In genomic region chr11:119185916-119186634, GRCh38 we compare ENCODE assay signal across 26 cellular contexts. TPM values are rescaled to one million over a fixed set of nuclear protein-coding genes. Genes with fewer than 3 reads are reported as not detected.
DNase-seq lines count a peak whose midpoint lies in the region; ATAC-seq, FAIRE-seq and TF ChIP-seq lines count a peak whose summit lies in the region.
"Had no signal": no experiment of that assay in that cellular context is flagged by ENCODE, and none has a peak within 500 bp of the region (broad histone marks: within the 10 kb centered on the region; RNA-seq: fewer than 3 reads in every experiment).

No MANE protein-coding gene starts in this region.

- intact Hi-C loops in HepG2 (cut with micrococcal nuclease; ENCODE audit: unreplicated experiment), result no loop called here
- intact Hi-C loops in right lobe of liver (cut with DNase I), result no loop called here
- intact Hi-C loops in CD4-positive, alpha-beta T cell (cut with DNase I, micrococcal nuclease), result no loop called here

- no peak overlapping the region for H2BK5ac ChIP-seq in neuronal stem cell (ENCODE audit: low read length)

- H3K4me2 ChIP-seq in HepG2 (ENCODE audit: low read depth, low read length) (peak overlapping the region; percentile 64), neuronal stem cell (ENCODE audit: insufficient read depth, low read length, poor library complexity, severe bottlenecking) (no peak overlapping the region)
- H3K4me2 ChIP-seq: BLaER1 treated with 17β-estradiol and CSF1 and Interleukin-3, amounts not matched to agents 10 nM and 100 nM had no signal

- peak overlapping the region; percentile 2 for H2AK5ac ChIP-seq in neuronal stem cell (ENCODE audit: low read depth, low read length)

- H3K9me3 ChIP-seq in HepG2 (ENCODE audit: low read length) (no peaks in the 10 kb centered on the region), right lobe of liver (no peaks in the 10 kb centered on the region), neuronal stem cell (replicated peaks in 1 of 2; ENCODE audit: control insufficient read depth in 2 of 2, insufficient read depth in 1 of 2, low read depth in 1 of 2, low read length in 2 of 2) (no peaks in the 10 kb centered on the region)
- H3K9me3 ChIP-seq in CD4-positive, alpha-beta T cell (ENCODE audit: control insufficient read depth, low read length), result no peaks in the 10 kb centered on the region
- H3K9me3 ChIP-seq: BLaER1 treated with 17β-estradiol and CSF1 and Interleukin-3, amounts not matched to agents 10 nM and 100 nM; upper lobe of left lung had no signal

- H4K91ac ChIP-seq in neuronal stem cell (ENCODE audit: low read depth, low read length, poor library complexity), result no peak overlapping the region

- peaks cover 0 to 9% of the 10 kb centered on the region in 2 experiments; a peak in 4 of 5 replicates for H3K27me3 ChIP-seq in HepG2 (ENCODE audit: control insufficient read depth in 1 of 2, insufficient read depth in 2 of 2, low read length in 2 of 2)
- no peaks in the 10 kb centered on the region for H3K27me3 ChIP-seq in right lobe of liver
- H3K27me3 ChIP-seq in neuronal stem cell (ENCODE audit: control insufficient read depth in 3 of 3, insufficient read depth in 3 of 3, low read depth in 1 of 3, low read length in 3 of 3), result peaks cover 0 to 48% (median 0%) of the 10 kb centered on the region in 3 experiments
- H3K27me3 ChIP-seq in CD4-positive, alpha-beta T cell (ENCODE audit: control insufficient read depth, insufficient read depth, low read length), result no peaks in the 10 kb centered on the region
- H3K27me3 ChIP-seq: BLaER1 treated with 17β-estradiol and CSF1 and Interleukin-3, amounts not matched to agents 10 nM and 100 nM; dorsolateral prefrontal cortex; upper lobe of left lung had no signal

- no peak overlapping the region for H2BK120ac ChIP-seq in neuronal stem cell (ENCODE audit: low read depth, low read length)

- no peak for TF ChIP-seq RAD21 in HepG2 (CRISPR knock-in tag; IDR thresholded peaks at IDR 0.05)

- TF ChIP-seq POLR2A in HepG2 (IDR thresholded peaks at IDR 0.05; ENCODE audit: insufficient read depth in 1 of 2, low read depth in 2 of 2, low read length in 2 of 2), result no peak
- no peak for TF ChIP-seq POLR2A in right lobe of liver (IDR thresholded peaks at IDR 0.05)

- peak; percentile 19 for ATAC-seq in HepG2
- ATAC-seq in right lobe of liver, result no peak
- ATAC-seq in CD4-positive, alpha-beta T cell (ENCODE audit: poor library complexity), result no peak
- no peak for ATAC-seq in HG03520 (IDR thresholded peaks at IDR 0.05; ENCODE audit: unreplicated experiment)
- ATAC-seq: activated T-helper 17 cell treated with anti-CD3 and anti-CD28 coated beads, Interleukin-2, amount 50 U/mL, for 72 hours; HCT116; naive thymus-derived CD8-positive, alpha-beta T cell; Panc1; sciatic nerve; T-cell had no signal

- H3K36me3 ChIP-seq in HepG2 (replicated peaks in 1 of 2; ENCODE audit: control insufficient read depth in 1 of 2, insufficient read depth in 2 of 2, low read length in 2 of 2) (no peaks in the 10 kb centered on the region), right lobe of liver (no peaks in the 10 kb centered on the region), neuronal stem cell (replicated peaks in 1 of 2; ENCODE audit: control insufficient read depth in 2 of 2, insufficient read depth in 2 of 2, low read length in 2 of 2) (peaks cover 0 to 4% of the 10 kb centered on the region in 2 donors)

- DNase-seq in HepG2 (ENCODE audit: low spot score) (no peak), right lobe of liver (no peak), epithelial cell of proximal tubule (ENCODE audit: low read depth) (no peak), neuronal stem cell (ENCODE audit: low spot score) (no peak), UCSD-AML1 (lab: John Stamatoyannopoulos, UW; ENCODE audit: unreplicated experiment) (no peak), middle frontal gyrus (ENCODE audit: extremely low spot score, low spot score) (no peak)
- no peak for DNase-seq in CD4-positive, alpha-beta T cell
- DNase-seq: activated CD4-positive, alpha-beta memory T cell treated with anti-CD3 and anti-CD28 coated beads for 36 hours; activated CD8-positive, alpha-beta memory T cell treated with anti-CD3 and anti-CD28 coated beads, Interleukin-2, amount 50 U/mL, for 48 hours; Calu3; caudate nucleus; dorsolateral prefrontal cortex; EL; naive thymus-derived CD8-positive, alpha-beta T cell; NCI-H524; T-cell; upper lobe of left lung had no signal

- H4K20me1 ChIP-seq in HepG2 (ENCODE audit: insufficient read depth, low read length), result no peaks in the 10 kb centered on the region

- no peak overlapping the region for H3K4me3 Mint-ChIP-seq in CD4-positive, alpha-beta T cell
- H3K4me3 Mint-ChIP-seq: activated CD4-positive, alpha-beta memory T cell treated with anti-CD3 and anti-CD28 coated beads for 36 hours; activated naive CD8-positive, alpha-beta T cell; activated T-helper 17 cell treated with anti-CD3 and anti-CD28 coated beads, Interleukin-2, amount 50 U/mL, for 72 hours; memory B cell; naive thymus-derived CD8-positive, alpha-beta T cell; T-cell had no signal

- peaks cover 2% of the 10 kb centered on the region for H3K79me1 ChIP-seq in neuronal stem cell (ENCODE audit: low read depth, low read length)

- no peaks in the 10 kb centered on the region for H3K79me2 ChIP-seq in HepG2 (ENCODE audit: insufficient read depth, low read length)

- H2BK15ac ChIP-seq in neuronal stem cell (ENCODE audit: low read length), result no peak overlapping the region

- H3K9ac ChIP-seq in HepG2 (ENCODE audit: insufficient read depth, low read depth, low read length), result no peak overlapping the region
- peak overlapping the region; percentile 45 for H3K9ac ChIP-seq in neuronal stem cell (ENCODE audit: low read depth, low read length, poor library complexity)
- H3K9ac ChIP-seq: BLaER1 treated with 17β-estradiol and CSF1 and Interleukin-3, amounts not matched to agents 10 nM and 100 nM had no signal

- CTCF ChIA-PET in HepG2 (lab: Yijun Ruan, JAX; ENCODE audit: low intra/inter-chr PET ratio, low total read pairs), result no interaction called here
- CTCF ChIA-PET in CD4-positive, alpha-beta T cell (lab: Charles Lee), result no interaction called here

- TF ChIP-seq EP300 in HepG2 (IDR thresholded peaks at IDR 0.05; ENCODE audit: low read depth in 2 of 2, low read length in 2 of 2), result no peak
- TF ChIP-seq EP300 in HepG2 (CRISPR knock-in tag; IDR thresholded peaks at IDR 0.05; ENCODE audit: borderline replicate concordance), result no peak

- 14% methylated on average over 15 of the region's 17 CpGs for WGBS in HepG2 (ENCODE audit: low lambda C conversion rate)
- WGBS in right lobe of liver (ENCODE audit: insufficient coverage, low coverage, low lambda C conversion rate, missing lambda C conversion rate), result 52% methylated on average over 14 of the region's 17 CpGs
- no CpG with 5 or more reads among the region's 17 CpGs for WGBS in neuronal stem cell (ENCODE audit: extremely low coverage in 2 of 2, insufficient read length in 2 of 2, insufficient replicate concordance in 1 of 2), 2 donors

- no peaks in the 10 kb centered on the region for H3K27me3 Mint-ChIP-seq in CD4-positive, alpha-beta T cell
- H3K27me3 Mint-ChIP-seq: activated CD4-positive, alpha-beta memory T cell treated with anti-CD3 and anti-CD28 coated beads for 36 hours; activated naive CD8-positive, alpha-beta T cell; T-cell had no signal

- H3K36me3 Mint-ChIP-seq in CD4-positive, alpha-beta T cell (ENCODE audit: low read depth), result peaks cover 4% of the 10 kb centered on the region
- H3K36me3 Mint-ChIP-seq: activated CD4-positive, alpha-beta memory T cell treated with anti-CD3 and anti-CD28 coated beads for 36 hours; activated naive CD8-positive, alpha-beta T cell had no signal

- peak overlapping the region; percentile 67 for H3K18ac ChIP-seq in neuronal stem cell (ENCODE audit: low read length)

- H3K4me1 ChIP-seq in HepG2 (ENCODE audit: insufficient read depth, low read length) (peaks cover 21% of the 10 kb centered on the region), right lobe of liver (peaks cover 0 to 6% (median 2%) of the 10 kb centered on the region in 4 donors), neuronal stem cell (ENCODE audit: control insufficient read depth in 2 of 2, insufficient read depth in 1 of 2, low read depth in 1 of 2, low read length in 2 of 2) (peaks cover 0 to 6% of the 10 kb centered on the region in 2 donors)
- H3K4me1 ChIP-seq: upper lobe of left lung had no signal

- no peak overlapping the region for H2BK12ac ChIP-seq in neuronal stem cell (ENCODE audit: low read length)

- POLR2A ChIA-PET in HepG2 (lab: Yijun Ruan, JAX), result interaction anchor here (1.0 to 3.8 kb wide), 3 partner anchors 17 to 77 kb away, joined by 3 to 31 read pairs (median 5); partner anchors contain the start of genes HINFP and NLRX1
- POLR2A ChIA-PET in CD4-positive, alpha-beta T cell (lab: Charles Lee), result no interaction called here

- no peaks in the 10 kb centered on the region for H3K4me1 Mint-ChIP-seq in CD4-positive, alpha-beta T cell (ENCODE audit: low read depth)
- H3K4me1 Mint-ChIP-seq: activated T-helper 17 cell treated with anti-CD3 and anti-CD28 coated beads, Interleukin-2, amount 50 U/mL, for 72 hours; T-cell had no signal

- no peak overlapping the region for H2AFZ ChIP-seq in HepG2 (ENCODE audit: low read length)
- H2AFZ ChIP-seq in neuronal stem cell (ENCODE audit: low read length), result no peak overlapping the region

- H3K27ac ChIP-seq in HepG2 (ENCODE audit: extremely low read length, insufficient read depth, low read length) (no peak overlapping the region), right lobe of liver (no peak overlapping the region), neuronal stem cell (replicated peaks; ENCODE audit: low read length) (no peak overlapping the region)
- no peak overlapping the region for H3K27ac ChIP-seq in CD4-positive, alpha-beta T cell (ENCODE audit: low read depth, low read length)
- H3K27ac ChIP-seq: BLaER1 treated with 17β-estradiol and CSF1 and Interleukin-3, amounts not matched to agents 10 nM and 100 nM; dorsolateral prefrontal cortex; upper lobe of left lung had no signal

- H4K8ac ChIP-seq in neuronal stem cell (ENCODE audit: low read depth, low read length), result no peak overlapping the region

- no TSS peak for BruUV-seq in HepG2 (replicated peaks; lab: Mats Ljungman, UMichigan)

- H3K9me3 Mint-ChIP-seq in CD4-positive, alpha-beta T cell, result no peaks in the 10 kb centered on the region
- H3K9me3 Mint-ChIP-seq: activated CD4-positive, alpha-beta memory T cell treated with anti-CD3 and anti-CD28 coated beads for 36 hours; activated T-helper 17 cell treated with anti-CD3 and anti-CD28 coated beads, Interleukin-2, amount 50 U/mL, for 72 hours; memory B cell; naive thymus-derived CD8-positive, alpha-beta T cell; T-cell had no signal

- FAIRE-seq in HepG2 (lab: Jason Lieb, UNC), result no peak
- FAIRE-seq: astrocyte had no signal

- in situ Hi-C loops in HepG2 (cut with HindIII; ENCODE audit: extremely low pct_ligation_motif_present, low pct_unique_long_range_greater_than_20kb), result no loop called here

- H3K4me3 ChIP-seq in HepG2 (replicated peaks in 1 of 3; ENCODE audit: insufficient read depth in 1 of 3, low read depth in 2 of 3, low read length in 3 of 3) (peak overlapping the region in 1 of 3 experiments; percentile 16; a peak in 1 of 6 replicates), right lobe of liver (no peak overlapping the region), epithelial cell of proximal tubule (ENCODE audit: low read depth, low read length) (peak overlapping the region; percentile 41), neuronal stem cell (ENCODE audit: low read length in 2 of 2) (no peak overlapping the region)
- H3K4me3 ChIP-seq: BLaER1 treated with 17β-estradiol and CSF1 and Interleukin-3, amounts not matched to agents 10 nM and 100 nM; dorsolateral prefrontal cortex; upper lobe of left lung had no signal

- H3K23ac ChIP-seq in neuronal stem cell (ENCODE audit: low read depth, low read length, poor library complexity), result peak overlapping the region; percentile 23

- no peak for TF ChIP-seq CTCF in HepG2 (CRISPR knock-in tag; IDR thresholded peaks at IDR 0.05)
- TF ChIP-seq CTCF in right lobe of liver (IDR thresholded peaks at IDR 0.05), result no peak
- TF ChIP-seq CTCF in epithelial cell of proximal tubule (conservative IDR thresholded peaks at IDR 0.05; ENCODE audit: low read depth, low read length), result no peak
- TF ChIP-seq CTCF in CD4-positive, alpha-beta T cell (IDR thresholded peaks at IDR 0.05), result no peak

- H3K14ac ChIP-seq in neuronal stem cell (ENCODE audit: low read length), result no peak overlapping the region

- H3K27ac Mint-ChIP-seq in CD4-positive, alpha-beta T cell, result no peak overlapping the region
- H3K27ac Mint-ChIP-seq: activated CD4-positive, alpha-beta memory T cell treated with anti-CD3 and anti-CD28 coated beads for 36 hours; activated naive CD8-positive, alpha-beta T cell; activated T-helper 17 cell treated with anti-CD3 and anti-CD28 coated beads, Interleukin-2, amount 50 U/mL, for 72 hours; memory B cell; T-cell had no signal

- no peak overlapping the region for H3K4ac ChIP-seq in neuronal stem cell (ENCODE audit: low read length)

RNA-seq across cellular contexts. Expression of gene NHERF4, which starts 0.8 kb away (rescaled TPM):
- 0.24 TPM in 1 of 2 replicates, not detected in the other for total RNA-seq in HepG2 (2016; rRNA removed; fragmentation: Illumina TruSeq; extraction: Trizol)
- not detected in 2 replicates for total RNA-seq in HepG2 (2016; cell fraction: cytosol; rRNA removed; fragmentation: Illumina TruSeq; extraction: Trizol; ENCODE audit: low read depth)
- total RNA-seq in HepG2 (2016; cell fraction: insoluble cytoplasmic fraction; rRNA removed; fragmentation: Illumina TruSeq; extraction: Trizol), result 0.11 TPM in 1 of 2 replicates, not detected in the other
- not detected in 2 replicates for total RNA-seq in HepG2 (2016; cell fraction: membrane; rRNA removed; fragmentation: Illumina TruSeq; extraction: Trizol)
- 0.16 TPM in 1 of 2 replicates, not detected in the other for total RNA-seq in HepG2 (2016; cell fraction: nucleus; rRNA removed; fragmentation: Illumina TruSeq; extraction: Trizol)
- 0.12 and 0.38 TPM in 2 replicates for polyA plus RNA-seq in HepG2 (2011; rRNA removed)
- polyA plus RNA-seq in HepG2 (2011; cell fraction: cytosol; rRNA removed), result not detected in 2 replicates
- 0.42 and 1.1 TPM in 2 replicates for polyA plus RNA-seq in HepG2 (2011; cell fraction: nucleus; rRNA removed)
- polyA plus RNA-seq in HepG2 (2012), result 0.19 TPM in 1 of 2 replicates, not detected in the other
- polyA plus RNA-seq in HepG2 (2016; cell fraction: cytosol; fragmentation: Illumina TruSeq; extraction: Trizol; ENCODE audit: low read depth), result not detected in 2 replicates
- not detected in 2 replicates for polyA plus RNA-seq in HepG2 (2016; cell fraction: insoluble cytoplasmic fraction; fragmentation: Illumina TruSeq; extraction: Trizol; ENCODE audit: low read depth)
- not detected in 2 replicates for polyA plus RNA-seq in HepG2 (2016; cell fraction: membrane; fragmentation: Illumina TruSeq; extraction: Trizol; ENCODE audit: low read depth)
- 1.5 and 1.7 TPM in 2 replicates for polyA plus RNA-seq in HepG2 (2016; cell fraction: nucleus; fragmentation: Illumina TruSeq; extraction: Trizol; ENCODE audit: insufficient read depth, low read depth)
- polyA minus RNA-seq in HepG2 (2011; rRNA and poly(A)+ RNA removed; ENCODE audit: low replicate concordance), result 0.33 and 0.54 TPM in 2 replicates
- not detected in 2 replicates for polyA minus RNA-seq in HepG2 (2011; cell fraction: cytosol; rRNA and poly(A)+ RNA removed)
- polyA minus RNA-seq in HepG2 (2011; cell fraction: nucleus; rRNA and poly(A)+ RNA removed), result 0.62 and 0.77 TPM in 2 replicates
- total RNA-seq in right lobe of liver, result under 1 TPM in 1 of 6 experiments, not detected in 5; 0.32 TPM
- not detected in 2 replicates for total RNA-seq in epithelial cell of proximal tubule
- not detected for polyA plus RNA-seq in neuronal stem cell (2013, experiment 1 of 2)
- 0.08 TPM for polyA plus RNA-seq in neuronal stem cell (2013, experiment 2 of 2)
- under 1 TPM; 0.59 to 0.63 TPM for total RNA-seq in CD4-positive, alpha-beta T cell
- total RNA-seq: astrocyte, Calu3 had no signal
- polyA plus RNA-seq: naive thymus-derived CD8-positive, alpha-beta T cell had no signal

RNA-seq across cellular contexts. Expression of gene NLRX1, which starts 17.6 kb away (rescaled TPM):
- total RNA-seq in HepG2 (2016; rRNA removed; fragmentation: Illumina TruSeq; extraction: Trizol) (6.8 and 11.0 TPM in 2 replicates), right lobe of liver (10 to 100 TPM in 4 of 6 experiments, 1 to 10 TPM in 2; 8.1 to 13.2 (median 10.9) TPM), epithelial cell of proximal tubule (13.2 and 14.7 TPM in 2 replicates)
- total RNA-seq in HepG2 (2016; cell fraction: cytosol; rRNA removed; fragmentation: Illumina TruSeq; extraction: Trizol; ENCODE audit: low read depth), result 1.4 and 3.1 TPM in 2 replicates
- 5.5 and 10.0 TPM in 2 replicates for total RNA-seq in HepG2 (2016; cell fraction: insoluble cytoplasmic fraction; rRNA removed; fragmentation: Illumina TruSeq; extraction: Trizol)
- 5.9 and 7.2 TPM in 2 replicates for total RNA-seq in HepG2 (2016; cell fraction: membrane; rRNA removed; fragmentation: Illumina TruSeq; extraction: Trizol)
- 7.8 and 11.2 TPM in 2 replicates for total RNA-seq in HepG2 (2016; cell fraction: nucleus; rRNA removed; fragmentation: Illumina TruSeq; extraction: Trizol)
- polyA plus RNA-seq in HepG2 (2011; rRNA removed), result 8.7 and 11.6 TPM in 2 replicates
- 8.3 and 12.6 TPM in 2 replicates for polyA plus RNA-seq in HepG2 (2011; cell fraction: cytosol; rRNA removed)
- 22.0 and 23.5 TPM in 2 replicates for polyA plus RNA-seq in HepG2 (2011; cell fraction: nucleus; rRNA removed)
- 6.1 and 6.9 TPM in 2 replicates for polyA plus RNA-seq in HepG2 (2012)
- 1.3 and 1.4 TPM in 2 replicates for polyA plus RNA-seq in HepG2 (2016; cell fraction: cytosol; fragmentation: Illumina TruSeq; extraction: Trizol; ENCODE audit: low read depth)
- polyA plus RNA-seq in HepG2 (2016; cell fraction: insoluble cytoplasmic fraction; fragmentation: Illumina TruSeq; extraction: Trizol; ENCODE audit: low read depth), result 6.2 and 9.2 TPM in 2 replicates
- 4.5 and 4.6 TPM in 2 replicates for polyA plus RNA-seq in HepG2 (2016; cell fraction: membrane; fragmentation: Illumina TruSeq; extraction: Trizol; ENCODE audit: low read depth)
- 16.4 and 17.6 TPM in 2 replicates for polyA plus RNA-seq in HepG2 (2016; cell fraction: nucleus; fragmentation: Illumina TruSeq; extraction: Trizol; ENCODE audit: insufficient read depth, low read depth)
- polyA minus RNA-seq in HepG2 (2011; rRNA and poly(A)+ RNA removed; ENCODE audit: low replicate concordance), result 17.5 and 38.5 TPM in 2 replicates
- polyA minus RNA-seq in HepG2 (2011; cell fraction: cytosol; rRNA and poly(A)+ RNA removed), result 9.4 and 12.5 TPM in 2 replicates
- polyA minus RNA-seq in HepG2 (2011; cell fraction: nucleus; rRNA and poly(A)+ RNA removed), result 8.4 and 9.0 TPM in 2 replicates
- 13.2 TPM for polyA plus RNA-seq in neuronal stem cell (2013, experiment 1 of 2)
- polyA plus RNA-seq in neuronal stem cell (2013, experiment 2 of 2), result 12.7 TPM
- total RNA-seq in CD4-positive, alpha-beta T cell, result 1 to 10 TPM; 4.2 to 5.4 TPM

RNA-seq across cellular contexts. Expression of gene CBL, which starts 20.1 kb away (rescaled TPM):
- 7.4 and 11.0 TPM in 2 replicates for total RNA-seq in HepG2 (2016; rRNA removed; fragmentation: Illumina TruSeq; extraction: Trizol)
- 1.9 TPM in 2 replicates for total RNA-seq in HepG2 (2016; cell fraction: cytosol; rRNA removed; fragmentation: Illumina TruSeq; extraction: Trizol; ENCODE audit: low read depth)
- 7.0 and 10.4 TPM in 2 replicates for total RNA-seq in HepG2 (2016; cell fraction: insoluble cytoplasmic fraction; rRNA removed; fragmentation: Illumina TruSeq; extraction: Trizol)
- 3.6 and 3.8 TPM in 2 replicates for total RNA-seq in HepG2 (2016; cell fraction: membrane; rRNA removed; fragmentation: Illumina TruSeq; extraction: Trizol)
- 7.7 and 8.2 TPM in 2 replicates for total RNA-seq in HepG2 (2016; cell fraction: nucleus; rRNA removed; fragmentation: Illumina TruSeq; extraction: Trizol)
- polyA plus RNA-seq in HepG2 (2011; rRNA removed), result 5.5 and 6.6 TPM in 2 replicates
- 3.7 and 5.6 TPM in 2 replicates for polyA plus RNA-seq in HepG2 (2011; cell fraction: cytosol; rRNA removed)
- 5.9 and 7.4 TPM in 2 replicates for polyA plus RNA-seq in HepG2 (2011; cell fraction: nucleus; rRNA removed)
- polyA plus RNA-seq in HepG2 (2012), result 4.8 and 5.0 TPM in 2 replicates
- 0.28 and 0.44 TPM in 2 replicates for polyA plus RNA-seq in HepG2 (2016; cell fraction: cytosol; fragmentation: Illumina TruSeq; extraction: Trizol; ENCODE audit: low read depth)
- polyA plus RNA-seq in HepG2 (2016; cell fraction: insoluble cytoplasmic fraction; fragmentation: Illumina TruSeq; extraction: Trizol; ENCODE audit: low read depth), result 7.1 and 7.8 TPM in 2 replicates
- polyA plus RNA-seq in HepG2 (2016; cell fraction: membrane; fragmentation: Illumina TruSeq; extraction: Trizol; ENCODE audit: low read depth), result 0.90 and 0.94 TPM in 2 replicates
- 7.5 and 8.7 TPM in 2 replicates for polyA plus RNA-seq in HepG2 (2016; cell fraction: nucleus; fragmentation: Illumina TruSeq; extraction: Trizol; ENCODE audit: insufficient read depth, low read depth)
- polyA minus RNA-seq in HepG2 (2011; rRNA and poly(A)+ RNA removed; ENCODE audit: low replicate concordance), result 8.8 and 10.6 TPM in 2 replicates
- polyA minus RNA-seq in HepG2 (2011; cell fraction: cytosol; rRNA and poly(A)+ RNA removed), result 7.7 and 9.4 TPM in 2 replicates
- 8.6 and 11.1 TPM in 2 replicates for polyA minus RNA-seq in HepG2 (2011; cell fraction: nucleus; rRNA and poly(A)+ RNA removed)
- 1 to 10 TPM; 3.1 to 7.1 (median 4.6) TPM for total RNA-seq in right lobe of liver
- total RNA-seq in epithelial cell of proximal tubule, result 11.2 and 17.4 TPM in 2 replicates
- polyA plus RNA-seq in neuronal stem cell (2013, experiment 1 of 2), result 10.7 TPM
- 11.0 TPM for polyA plus RNA-seq in neuronal stem cell (2013, experiment 2 of 2)
- 10 to 100 TPM; 19.5 to 20.8 TPM for total RNA-seq in CD4-positive, alpha-beta T cell

RNA-seq across cellular contexts. Expression of gene ABCG4, which starts 37.2 kb away (rescaled TPM):
- not detected in 2 replicates for total RNA-seq in HepG2 (2016; rRNA removed; fragmentation: Illumina TruSeq; extraction: Trizol)
- total RNA-seq in HepG2 (2016; cell fraction: cytosol; rRNA removed; fragmentation: Illumina TruSeq; extraction: Trizol; ENCODE audit: low read depth), result not detected in 2 replicates
- not detected in 2 replicates for total RNA-seq in HepG2 (2016; cell fraction: insoluble cytoplasmic fraction; rRNA removed; fragmentation: Illumina TruSeq; extraction: Trizol)
- total RNA-seq in HepG2 (2016; cell fraction: membrane; rRNA removed; fragmentation: Illumina TruSeq; extraction: Trizol), result not detected in 2 replicates
- not detected in 2 replicates for total RNA-seq in HepG2 (2016; cell fraction: nucleus; rRNA removed; fragmentation: Illumina TruSeq; extraction: Trizol)
- polyA plus RNA-seq in HepG2 (2011; rRNA removed), result not detected in 2 replicates
- polyA plus RNA-seq in HepG2 (2011; cell fraction: cytosol; rRNA removed), result not detected in 2 replicates
- 0.05 TPM in 1 of 2 replicates, not detected in the other for polyA plus RNA-seq in HepG2 (2011; cell fraction: nucleus; rRNA removed)
- not detected in 2 replicates for polyA plus RNA-seq in HepG2 (2012)
- polyA plus RNA-seq in HepG2 (2016; cell fraction: cytosol; fragmentation: Illumina TruSeq; extraction: Trizol; ENCODE audit: low read depth), result not detected in 2 replicates
- not detected in 2 replicates for polyA plus RNA-seq in HepG2 (2016; cell fraction: insoluble cytoplasmic fraction; fragmentation: Illumina TruSeq; extraction: Trizol; ENCODE audit: low read depth)
- polyA plus RNA-seq in HepG2 (2016; cell fraction: membrane; fragmentation: Illumina TruSeq; extraction: Trizol; ENCODE audit: low read depth), result not detected in 2 replicates
- polyA plus RNA-seq in HepG2 (2016; cell fraction: nucleus; fragmentation: Illumina TruSeq; extraction: Trizol; ENCODE audit: insufficient read depth, low read depth), result not detected in 2 replicates
- 0.52 TPM in 1 of 2 replicates, not detected in the other for polyA minus RNA-seq in HepG2 (2011; rRNA and poly(A)+ RNA removed; ENCODE audit: low replicate concordance)
- polyA minus RNA-seq in HepG2 (2011; cell fraction: cytosol; rRNA and poly(A)+ RNA removed), result not detected in 2 replicates
- not detected in 2 replicates for polyA minus RNA-seq in HepG2 (2011; cell fraction: nucleus; rRNA and poly(A)+ RNA removed)
- total RNA-seq in right lobe of liver, result under 1 TPM in 4 of 6 experiments, not detected in 2; 0.04 to 0.22 (median 0.09) TPM
- total RNA-seq in epithelial cell of proximal tubule, result under 0.01 TPM in 1 of 2 replicates, not detected in the other
- 0.31 TPM for polyA plus RNA-seq in neuronal stem cell (2013, experiment 1 of 2)
- polyA plus RNA-seq in neuronal stem cell (2013, experiment 2 of 2), result 0.36 TPM
- total RNA-seq in CD4-positive, alpha-beta T cell, result under 1 TPM in 1 of 2 experiments, not detected in 1; 0.08 TPM
- total RNA-seq: activated CD4-positive, alpha-beta memory T cell treated with anti-CD3 and anti-CD28 coated beads for 36 hours; activated T-helper 17 cell treated with anti-CD3 and anti-CD28 coated beads, Interleukin-2, amount 50 U/mL, for 72 hours; Calu3; naive thymus-derived CD8-positive, alpha-beta T cell; sciatic nerve had no signal
- polyA plus RNA-seq: naive thymus-derived CD8-positive, alpha-beta T cell had no signal
